In the genomic region with DNA sequence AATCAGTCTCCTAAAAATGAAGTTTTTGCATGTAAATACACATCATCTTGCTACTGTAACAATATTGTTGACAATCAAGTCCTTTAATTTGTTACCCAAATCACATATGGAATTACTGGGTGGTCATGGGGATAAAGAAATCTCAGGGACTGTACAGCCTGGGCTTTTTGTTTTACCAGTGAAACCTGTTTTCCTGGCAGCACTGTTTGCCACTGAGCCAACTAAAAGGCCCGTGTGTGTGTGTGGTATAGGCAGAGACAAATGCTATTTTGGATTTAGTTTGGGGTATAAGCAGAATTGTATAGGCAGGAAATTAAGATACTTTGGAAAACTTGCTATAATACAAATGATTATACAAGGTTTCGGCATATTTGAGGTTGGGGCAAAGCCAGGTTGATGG, we compare ENCODE assay signal across 1 cellular context.
TF ChIP-seq lines count a peak whose summit lies in the region.

No MANE protein-coding gene starts in this region.

TF ChIP-seq in GM23338, 12 proteins besides CTCF, POLR2A, EP300 and RAD21:
- TF ChIP-seq, protein P1, sequence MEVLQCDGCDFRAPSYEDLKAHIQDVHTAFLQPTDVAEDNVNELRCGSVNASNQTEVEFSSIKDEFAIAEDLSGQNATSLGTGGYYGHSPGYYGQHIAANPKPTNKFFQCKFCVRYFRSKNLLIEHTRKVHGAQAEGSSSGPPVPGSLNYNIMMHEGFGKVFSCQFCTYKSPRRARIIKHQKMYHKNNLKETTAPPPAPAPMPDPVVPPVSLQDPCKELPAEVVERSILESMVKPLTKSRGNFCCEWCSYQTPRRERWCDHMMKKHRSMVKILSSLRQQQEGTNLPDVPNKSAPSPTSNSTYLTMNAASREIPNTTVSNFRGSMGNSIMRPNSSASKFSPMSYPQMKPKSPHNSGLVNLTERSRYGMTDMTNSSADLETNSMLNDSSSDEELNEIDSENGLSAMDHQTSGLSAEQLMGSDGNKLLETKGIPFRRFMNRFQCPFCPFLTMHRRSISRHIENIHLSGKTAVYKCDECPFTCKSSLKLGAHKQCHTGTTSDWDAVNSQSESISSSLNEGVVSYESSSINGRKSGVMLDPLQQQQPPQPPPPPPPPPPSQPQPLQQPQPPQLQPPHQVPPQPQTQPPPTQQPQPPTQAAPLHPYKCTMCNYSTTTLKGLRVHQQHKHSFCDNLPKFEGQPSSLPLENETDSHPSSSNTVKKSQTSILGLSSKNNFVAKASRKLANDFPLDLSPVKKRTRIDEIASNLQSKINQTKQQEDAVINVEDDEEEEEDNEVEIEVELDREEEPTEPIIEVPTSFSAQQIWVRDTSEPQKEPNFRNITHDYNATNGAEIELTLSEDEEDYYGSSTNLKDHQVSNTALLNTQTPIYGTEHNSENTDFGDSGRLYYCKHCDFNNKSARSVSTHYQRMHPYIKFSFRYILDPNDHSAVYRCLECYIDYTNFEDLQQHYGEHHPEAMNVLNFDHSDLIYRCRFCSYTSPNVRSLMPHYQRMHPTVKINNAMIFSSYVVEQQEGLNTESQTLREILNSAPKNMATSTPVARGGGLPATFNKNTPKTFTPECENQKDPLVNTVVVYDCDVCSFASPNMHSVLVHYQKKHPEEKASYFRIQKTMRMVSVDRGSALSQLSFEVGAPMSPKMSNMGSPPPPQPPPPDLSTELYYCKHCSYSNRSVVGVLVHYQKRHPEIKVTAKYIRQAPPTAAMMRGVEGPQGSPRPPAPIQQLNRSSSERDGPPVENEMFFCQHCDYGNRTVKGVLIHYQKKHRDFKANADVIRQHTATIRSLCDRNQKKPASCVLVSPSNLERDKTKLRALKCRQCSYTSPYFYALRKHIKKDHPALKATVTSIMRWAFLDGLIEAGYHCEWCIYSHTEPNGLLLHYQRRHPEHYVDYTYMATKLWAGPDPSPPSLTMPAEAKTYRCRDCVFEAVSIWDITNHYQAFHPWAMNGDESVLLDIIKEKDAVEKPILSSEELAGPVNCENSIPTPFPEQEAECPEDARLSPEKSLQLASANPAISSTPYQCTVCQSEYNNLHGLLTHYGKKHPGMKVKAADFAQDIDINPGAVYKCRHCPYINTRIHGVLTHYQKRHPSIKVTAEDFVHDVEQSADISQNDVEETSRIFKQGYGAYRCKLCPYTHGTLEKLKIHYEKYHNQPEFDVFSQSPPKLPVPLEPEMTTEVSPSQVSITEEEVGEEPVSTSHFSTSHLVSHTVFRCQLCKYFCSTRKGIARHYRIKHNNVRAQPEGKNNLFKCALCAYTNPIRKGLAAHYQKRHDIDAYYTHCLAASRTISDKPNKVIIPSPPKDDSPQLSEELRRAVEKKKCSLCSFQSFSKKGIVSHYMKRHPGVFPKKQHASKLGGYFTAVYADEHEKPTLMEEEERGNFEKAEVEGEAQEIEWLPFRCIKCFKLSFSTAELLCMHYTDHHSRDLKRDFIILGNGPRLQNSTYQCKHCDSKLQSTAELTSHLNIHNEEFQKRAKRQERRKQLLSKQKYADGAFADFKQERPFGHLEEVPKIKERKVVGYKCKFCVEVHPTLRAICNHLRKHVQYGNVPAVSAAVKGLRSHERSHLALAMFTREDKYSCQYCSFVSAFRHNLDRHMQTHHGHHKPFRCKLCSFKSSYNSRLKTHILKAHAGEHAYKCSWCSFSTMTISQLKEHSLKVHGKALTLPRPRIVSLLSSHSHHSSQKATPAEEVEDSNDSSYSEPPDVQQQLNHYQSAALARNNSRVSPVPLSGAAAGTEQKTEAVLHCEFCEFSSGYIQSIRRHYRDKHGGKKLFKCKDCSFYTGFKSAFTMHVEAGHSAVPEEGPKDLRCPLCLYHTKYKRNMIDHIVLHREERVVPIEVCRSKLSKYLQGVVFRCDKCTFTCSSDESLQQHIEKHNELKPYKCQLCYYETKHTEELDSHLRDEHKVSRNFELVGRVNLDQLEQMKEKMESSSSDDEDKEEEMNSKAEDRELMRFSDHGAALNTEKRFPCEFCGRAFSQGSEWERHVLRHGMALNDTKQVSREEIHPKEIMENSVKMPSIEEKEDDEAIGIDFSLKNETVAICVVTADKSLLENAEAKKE (CRISPR knock-in tag; IDR thresholded peaks at IDR 0.05): no peak
- no peak for TF ChIP-seq NANOG (IDR thresholded peaks at IDR 0.05; ENCODE audit: borderline replicate concordance)
- TF ChIP-seq, protein P2, sequence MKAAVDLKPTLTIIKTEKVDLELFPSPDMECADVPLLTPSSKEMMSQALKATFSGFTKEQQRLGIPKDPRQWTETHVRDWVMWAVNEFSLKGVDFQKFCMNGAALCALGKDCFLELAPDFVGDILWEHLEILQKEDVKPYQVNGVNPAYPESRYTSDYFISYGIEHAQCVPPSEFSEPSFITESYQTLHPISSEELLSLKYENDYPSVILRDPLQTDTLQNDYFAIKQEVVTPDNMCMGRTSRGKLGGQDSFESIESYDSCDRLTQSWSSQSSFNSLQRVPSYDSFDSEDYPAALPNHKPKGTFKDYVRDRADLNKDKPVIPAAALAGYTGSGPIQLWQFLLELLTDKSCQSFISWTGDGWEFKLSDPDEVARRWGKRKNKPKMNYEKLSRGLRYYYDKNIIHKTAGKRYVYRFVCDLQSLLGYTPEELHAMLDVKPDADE (IDR thresholded peaks at IDR 0.05): no peak
- no peak for TF ChIP-seq POLR2AphosphoS5 (IDR thresholded peaks at IDR 0.05; ENCODE audit: low read depth)
- TF ChIP-seq, protein P3, sequence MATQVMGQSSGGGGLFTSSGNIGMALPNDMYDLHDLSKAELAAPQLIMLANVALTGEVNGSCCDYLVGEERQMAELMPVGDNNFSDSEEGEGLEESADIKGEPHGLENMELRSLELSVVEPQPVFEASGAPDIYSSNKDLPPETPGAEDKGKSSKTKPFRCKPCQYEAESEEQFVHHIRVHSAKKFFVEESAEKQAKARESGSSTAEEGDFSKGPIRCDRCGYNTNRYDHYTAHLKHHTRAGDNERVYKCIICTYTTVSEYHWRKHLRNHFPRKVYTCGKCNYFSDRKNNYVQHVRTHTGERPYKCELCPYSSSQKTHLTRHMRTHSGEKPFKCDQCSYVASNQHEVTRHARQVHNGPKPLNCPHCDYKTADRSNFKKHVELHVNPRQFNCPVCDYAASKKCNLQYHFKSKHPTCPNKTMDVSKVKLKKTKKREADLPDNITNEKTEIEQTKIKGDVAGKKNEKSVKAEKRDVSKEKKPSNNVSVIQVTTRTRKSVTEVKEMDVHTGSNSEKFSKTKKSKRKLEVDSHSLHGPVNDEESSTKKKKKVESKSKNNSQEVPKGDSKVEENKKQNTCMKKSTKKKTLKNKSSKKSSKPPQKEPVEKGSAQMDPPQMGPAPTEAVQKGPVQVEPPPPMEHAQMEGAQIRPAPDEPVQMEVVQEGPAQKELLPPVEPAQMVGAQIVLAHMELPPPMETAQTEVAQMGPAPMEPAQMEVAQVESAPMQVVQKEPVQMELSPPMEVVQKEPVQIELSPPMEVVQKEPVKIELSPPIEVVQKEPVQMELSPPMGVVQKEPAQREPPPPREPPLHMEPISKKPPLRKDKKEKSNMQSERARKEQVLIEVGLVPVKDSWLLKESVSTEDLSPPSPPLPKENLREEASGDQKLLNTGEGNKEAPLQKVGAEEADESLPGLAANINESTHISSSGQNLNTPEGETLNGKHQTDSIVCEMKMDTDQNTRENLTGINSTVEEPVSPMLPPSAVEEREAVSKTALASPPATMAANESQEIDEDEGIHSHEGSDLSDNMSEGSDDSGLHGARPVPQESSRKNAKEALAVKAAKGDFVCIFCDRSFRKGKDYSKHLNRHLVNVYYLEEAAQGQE (IDR thresholded peaks at IDR 0.05; ENCODE audit: unreplicated experiment): no peak
- no peak for TF ChIP-seq ZNF114 (CRISPR knock-in tag; IDR thresholded peaks at IDR 0.05)
- no peak for TF ChIP-seq EZH2phosphoT487 (IDR thresholded peaks at IDR 0.05; ENCODE audit: unreplicated experiment)
